ENCODE assay signal across 1 cellular context in genomic region chr5:134227259-134227658, GRCh38.
TF ChIP-seq lines count a peak whose summit lies in the region.

No MANE protein-coding gene starts in this region.

TF ChIP-seq in SK-N-SH treated with all-trans-retinoic acid at 6 μM for 48 hours, 23 proteins besides CTCF, POLR2A, EP300 and RAD21 (continued from another document):
- TF ChIP-seq TCF4 (CRISPR knock-in tag; IDR thresholded peaks at IDR 0.05; ENCODE audit: borderline replicate concordance) (no peak), PPARA (CRISPR knock-in tag; IDR thresholded peaks at IDR 0.05; ENCODE audit: borderline replicate concordance) (no peak), ARNTL (CRISPR knock-in tag; IDR thresholded peaks at IDR 0.05; ENCODE audit: borderline replicate concordance, low read depth) (no peak)
